Comparison of ENCODE assay signal across 8 cellular contexts in the genomic region with DNA sequence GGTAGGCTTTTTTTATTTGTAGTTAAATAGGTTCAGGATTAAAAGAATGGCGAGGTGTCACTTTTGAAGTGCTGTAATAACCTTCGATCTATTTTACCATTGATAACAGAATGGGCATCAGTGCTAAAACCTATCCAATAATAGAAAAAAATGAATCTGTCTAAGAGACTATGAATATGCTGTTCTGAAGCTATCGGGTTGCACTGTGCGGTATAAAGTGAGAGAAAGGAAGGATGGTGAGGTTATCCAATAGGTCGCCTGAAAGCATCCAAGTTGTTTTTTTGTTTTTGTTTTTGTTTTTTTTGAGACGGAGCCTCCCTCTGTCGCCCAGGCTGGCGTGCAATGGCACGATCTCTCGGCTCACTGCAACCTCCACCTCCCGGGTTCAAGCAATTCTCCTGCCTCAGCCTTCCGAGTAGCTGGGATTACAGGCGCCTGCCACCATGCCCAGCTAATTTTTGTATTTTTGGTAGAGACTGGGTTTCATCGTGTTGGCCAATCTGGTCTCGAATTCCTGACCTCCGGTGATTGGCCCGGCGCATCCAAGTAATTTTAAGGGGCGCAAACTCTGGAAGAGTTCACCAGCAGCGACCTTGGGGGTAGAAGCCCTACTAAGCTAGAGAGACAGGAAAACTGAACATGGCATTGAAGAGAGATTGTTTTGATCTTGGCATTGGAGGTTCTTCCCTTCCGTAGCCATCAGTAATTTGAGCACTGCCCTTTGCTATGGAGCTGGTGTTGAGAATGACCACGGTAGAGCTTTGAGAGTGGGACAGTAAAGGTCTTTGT. TPM values are rescaled to one million over a fixed set of nuclear protein-coding genes. Genes with fewer than 3 reads are reported as not detected.
DNase-seq lines count a peak whose midpoint lies in the region; ATAC-seq, FAIRE-seq and TF ChIP-seq lines count a peak whose summit lies in the region.

No MANE protein-coding gene starts in this region.

- FAIRE-seq in GM12891 (lab: Jason Lieb, UNC): no peak

- peaks cover 27% of the 10 kb centered on the region for H3K4me1 Mint-ChIP-seq in activated naive CD8-positive, alpha-beta T cell treated with anti-CD3 and anti-CD28 coated beads for 36 hours

- H3K9me3 Mint-ChIP-seq in activated naive CD8-positive, alpha-beta T cell treated with anti-CD3 and anti-CD28 coated beads for 36 hours: peaks cover 2% of the 10 kb centered on the region

- H3K36me3 ChIP-seq in prostate gland: no peaks in the 10 kb centered on the region

- H3K9me3 ChIP-seq in prostate gland: no peaks in the 10 kb centered on the region

- H3K36me3 Mint-ChIP-seq in activated naive CD8-positive, alpha-beta T cell treated with anti-CD3 and anti-CD28 coated beads for 36 hours: peaks cover 9% of the 10 kb centered on the region

- no peak for TF ChIP-seq CTCF in prostate gland (IDR thresholded peaks at IDR 0.05)

- H3K4me3 Mint-ChIP-seq in activated naive CD8-positive, alpha-beta T cell treated with anti-CD3 and anti-CD28 coated beads for 36 hours: peak overlapping the region; percentile 87

- H3K27ac ChIP-seq in prostate gland: peak overlapping the region; percentile 83 to 92

- peak; percentile 12 for ATAC-seq in HG03039 (IDR thresholded peaks at IDR 0.05; ENCODE audit: unreplicated experiment)
- peak; percentile 38 for ATAC-seq in left ventricle myocardium superior

- DNase-seq in activated CD4-positive, CD25-positive, alpha-beta regulatory T cell treated with anti-CD3 and anti-CD28 coated beads, Interleukin-2, amount 50 U/mL, for 72 hours: peak; percentile 33
- no peak for DNase-seq in activated CD4-positive, CD25-positive, alpha-beta regulatory T cell (lab: John Stamatoyannopoulos, UW)
- DNase-seq in NCI-H524 (lab: John Stamatoyannopoulos, UW) (peak; percentile 31 to 69), left ventricle myocardium superior (no peak), prostate gland (ENCODE audit: low spot score) (no peak), GM12891 (ENCODE audit: insufficient read length, low spot score) (no peak)
- DNase-seq in activated naive CD8-positive, alpha-beta T cell treated with anti-CD3 and anti-CD28 coated beads for 36 hours: no peak

- H3K27me3 Mint-ChIP-seq in activated naive CD8-positive, alpha-beta T cell treated with anti-CD3 and anti-CD28 coated beads for 36 hours: peaks cover 10% of the 10 kb centered on the region

- H3K4me3 ChIP-seq in prostate gland: peak overlapping the region; percentile 43 to 55

- H3K27me3 ChIP-seq in prostate gland (replicated peaks; ENCODE audit: insufficient read depth): no peaks in the 10 kb centered on the region

- peak overlapping the region; percentile 99 for H3K27ac Mint-ChIP-seq in activated naive CD8-positive, alpha-beta T cell treated with anti-CD3 and anti-CD28 coated beads for 36 hours

- 2% methylated on average over 22 of the region's 22 CpGs for WGBS in prostate gland

- intact Hi-C loops in left ventricle myocardium superior (cut with micrococcal nuclease) (no loop called here), prostate gland (cut with DNase I) (no loop called here)

- H3K4me1 ChIP-seq in prostate gland (replicated peaks): peaks cover 2% of the 10 kb centered on the region

- TF ChIP-seq POLR2A in prostate gland (IDR thresholded peaks at IDR 0.05): no peak
- no peak for TF ChIP-seq POLR2A in GM12891 (IDR thresholded peaks at IDR 0.05; ENCODE audit: low read depth, low read length)

TF ChIP-seq in GM12891, 5 proteins besides CTCF, POLR2A, EP300 and RAD21:
- no peak for TF ChIP-seq PAX5 (IDR thresholded peaks at IDR 0.05; ENCODE audit: insufficient read depth, low read length, severe bottlenecking)
- TF ChIP-seq POU2F2 (IDR thresholded peaks at IDR 0.05; ENCODE audit: low read depth, low read length): no peak
- TF ChIP-seq TAF1 (IDR thresholded peaks at IDR 0.05; ENCODE audit: low read depth, low read length): no peak
- no peak; the same call in 1 of the 2 replicates for TF ChIP-seq POLR2AphosphoS5 (IDR thresholded peaks at IDR 0.05; ENCODE audit: low read depth, low read length)
TF ChIP-seq in GM12891: peak in this region for 0.

RNA-seq across cellular contexts. Expression of a gene that starts 8.7 kb away (rescaled TPM):
- total RNA-seq in activated naive CD8-positive, alpha-beta T cell treated with anti-CD3 and anti-CD28 coated beads for 36 hours: 10 to 100 TPM; 64.3 to 75.6 TPM
- 30.1 TPM for total RNA-seq in left ventricle myocardium superior
- total RNA-seq in prostate gland: 10 to 100 TPM; 38.0 to 66.9 TPM
- polyA plus RNA-seq in GM12891 (2012; ENCODE audit: low read depth, missing spikeins): 7.0 TPM

RNA-seq across cellular contexts. Expression of a gene that starts 12.9 kb away (rescaled TPM):
- 10 to 100 TPM; 21.3 to 21.5 TPM for total RNA-seq in activated naive CD8-positive, alpha-beta T cell treated with anti-CD3 and anti-CD28 coated beads for 36 hours
- total RNA-seq in left ventricle myocardium superior (23.6 TPM), prostate gland (10 to 100 TPM; 20.9 to 24.1 TPM)
- polyA plus RNA-seq in GM12891 (2012; ENCODE audit: low read depth, missing spikeins): 6.4 TPM

Comparison
In these comparisons a context has a peak if more than half of its experiments do, and no peak if none do; other contexts are left out.
1. DNase-seq: peak in activated CD4-positive, CD25-positive, alpha-beta regulatory T cell treated with anti-CD3 and anti-CD28 coated beads, Interleukin-2, amount 50 U/mL, for 72 hours (single experiment) and NCI-H524 (2 of 2); none in activated CD4-positive, CD25-positive, alpha-beta regulatory T cell (0 of 4), activated naive CD8-positive, alpha-beta T cell treated with anti-CD3 and anti-CD28 coated beads for 36 hours (single experiment), left ventricle myocardium superior (single experiment), prostate gland (single experiment) and GM12891 (single experiment).